Comparison of ENCODE assay signal across 8 cellular contexts in genomic region chrX:19334945-19335626, GRCh38. TPM values are rescaled to one million over a fixed set of nuclear protein-coding genes. Genes with fewer than 3 reads are reported as not detected.
DNase-seq lines count a peak whose midpoint lies in the region; ATAC-seq, FAIRE-seq and TF ChIP-seq lines count a peak whose summit lies in the region.

No MANE protein-coding gene starts in this region.

- no peak overlapping the region for H2BK12ac ChIP-seq in H1 (ENCODE audit: low read depth, low read length)

- no peak overlapping the region for H4K8ac ChIP-seq in H1 (ENCODE audit: extremely low read depth, insufficient read depth, low read length)

- 65% methylated on average over 10 of the region's 16 CpGs; no CpG with 5 or more reads in 1 of the 2 experiments for WGBS in H1 (ENCODE audit: extremely low coverage in 1 of 2, insufficient coverage in 1 of 2, insufficient read length in 1 of 2, insufficient replicate concordance in 2 of 2, low coverage in 1 of 2, low lambda C conversion rate in 2 of 2, missing lambda C conversion rate in 1 of 2), 2 experiments

- H3K18ac ChIP-seq in H1 (ENCODE audit: extremely low read depth, low read length) = no peak overlapping the region

- no peaks in the 10 kb centered on the region for H3K23me2 ChIP-seq in H1 (ENCODE audit: low read depth, low read length)

- no peak overlapping the region for H3K4me2 ChIP-seq in H1 (ENCODE audit: insufficient read depth in 1 of 2, low read depth in 2 of 2, low read length in 2 of 2)

- no peak overlapping the region for H2BK15ac ChIP-seq in H1 (ENCODE audit: low read length)

- peak; percentile 72 to 73 for TF ChIP-seq RAD21 in H1 (IDR thresholded peaks at IDR 0.05 in 1 of 2, conservative IDR thresholded peaks at IDR 0.05 in 1 of 2; ENCODE audit: low read depth in 2 of 2, low read length in 2 of 2)

- no peak overlapping the region for H3K4me3 ChIP-seq in GM12875 (ENCODE audit: low read depth, low read length)
- H3K4me3 ChIP-seq in H1 (ENCODE audit: extremely low read depth in 1 of 4, insufficient read depth in 2 of 4, low read depth in 3 of 4, low read length in 4 of 4) = no peak overlapping the region

- no peak overlapping the region for H2AFZ ChIP-seq in H1 (ENCODE audit: low read length)

- no peak overlapping the region for H3K4ac ChIP-seq in H1 (replicated peaks; ENCODE audit: insufficient read length, low read depth, low read length)

- H3K14ac ChIP-seq in H1 (ENCODE audit: insufficient read length) = no peak overlapping the region

- ATAC-seq in GM21528 (IDR thresholded peaks at IDR 0.05; ENCODE audit: low FRiP score, unreplicated experiment) (no peak), HG02970 (IDR thresholded peaks at IDR 0.05; ENCODE audit: low FRiP score, unreplicated experiment) (no peak)

- FAIRE-seq in H1 (lab: Jason Lieb, UNC) = peak; percentile 92

- TF ChIP-seq EP300 in H1 (IDR thresholded peaks at IDR 0.05; ENCODE audit: borderline replicate concordance in 1 of 2, low read depth in 2 of 2, low read length in 2 of 2) = no peak

- TF ChIP-seq CTCF in GM12875 (IDR thresholded peaks at IDR 0.05; ENCODE audit: borderline replicate concordance, insufficient read depth, low read depth, low read length) (peak; percentile 67; the same call in 1 of the 2 replicates), H1 (IDR thresholded peaks at IDR 0.05; ENCODE audit: control extremely low read depth in 1 of 3, insufficient read depth in 1 of 3, low read depth in 1 of 3, low read length in 3 of 3) (peak in 2 of 3 experiments; percentile 78 to 98; a peak in 3 of 4 replicates), RWPE1 (conservative IDR thresholded peaks at IDR 0.05; ENCODE audit: low read depth) (no peak)

- H4K20me1 ChIP-seq in H1 (replicated peaks in 1 of 2; ENCODE audit: control insufficient read depth in 1 of 2, insufficient read depth in 2 of 2, low read length in 2 of 2) = no peaks in the 10 kb centered on the region

- H2BK5ac ChIP-seq in H1 (ENCODE audit: low read depth, low read length) = no peak overlapping the region

- no peaks in the 10 kb centered on the region for H3K79me2 ChIP-seq in H1 (ENCODE audit: control insufficient read depth in 1 of 2, insufficient read depth in 2 of 2, low read length in 2 of 2)

- H3K56ac ChIP-seq in H1 (replicated peaks; ENCODE audit: insufficient read length, low read depth, low read length) = no peak overlapping the region

- H2BK20ac ChIP-seq in H1 (ENCODE audit: low read length) = no peak overlapping the region

- H2AK5ac ChIP-seq in H1 (ENCODE audit: low read depth, low read length) = no peak overlapping the region

- POLR2A ChIA-PET in H1 (lab: Charles Lee; ENCODE audit: partially characterized antibody) (interaction anchor here (1.2 kb wide), 1 partner anchor 700 kb away, joined by 3 read pairs; no protein-coding TSS in a partner anchor), RWPE1 (lab: Yijun Ruan, JAX; ENCODE audit: low non-redundant PET) (no interaction called here)

- CTCF ChIA-PET in H1 (lab: Charles Lee; ENCODE audit: partially characterized antibody) = interaction anchor here (0.6 to 5.8 kb wide), 23 partner anchors 9 to 1317 kb away, joined by 3 to 67 read pairs (median 4); no protein-coding TSS in a partner anchor
- CTCF ChIA-PET in RWPE1 (lab: Yijun Ruan, JAX) = no interaction called here

- no peaks in the 10 kb centered on the region for H3K36me3 ChIP-seq in H1 (ENCODE audit: control insufficient read depth in 2 of 4, insufficient read depth in 4 of 4, low read length in 3 of 4)

- peaks cover 8 to 9% of the 10 kb centered on the region in 2 experiments; a peak in 3 of 4 replicates for H3K9me3 ChIP-seq in H1 (ENCODE audit: insufficient read depth in 2 of 2, low read depth in 1 of 2, low read length in 1 of 2)

- H3K23ac ChIP-seq in H1 (ENCODE audit: insufficient read length) = no peak overlapping the region

- H4K91ac ChIP-seq in H1 (replicated peaks; ENCODE audit: insufficient read length, low read length) = no peak overlapping the region

- no peak for TF ChIP-seq POLR2A in H1 (IDR thresholded peaks at IDR 0.05; ENCODE audit: control extremely low read depth in 1 of 2, low read depth in 2 of 2, low read length in 2 of 2)

- no peak overlapping the region for H2BK120ac ChIP-seq in H1 (replicated peaks; ENCODE audit: low read depth, low read length)

- H3K79me1 ChIP-seq in H1 (ENCODE audit: low read depth, low read length) = no peaks in the 10 kb centered on the region

- no peak overlapping the region for H3K9ac ChIP-seq in H1 (replicated peaks in 1 of 4; ENCODE audit: extremely low read depth in 1 of 4, low read depth in 3 of 4, low read length in 3 of 4)

- no peaks in the 10 kb centered on the region for H3K4me1 ChIP-seq in H1 (replicated peaks in 1 of 4; ENCODE audit: control insufficient read depth in 3 of 4, insufficient read depth in 4 of 4, low read length in 3 of 4)

- peak; percentile 41 for DNase-seq in A172 (ENCODE audit: low spot score)
- DNase-seq in NOMO-1 treated with DMSO at 0.1 percent for 48 hours (lab: John Stamatoyannopoulos, UW; ENCODE audit: unreplicated experiment) = peak; percentile 87
- DNase-seq in H1 (ENCODE audit: low read depth in 1 of 2, low spot score in 2 of 2) = no peak
- no peak for DNase-seq in RWPE1 (ENCODE audit: low spot score)
- DNase-seq in stimulated activated CD4-positive, alpha-beta T cell treated with anti-CD3 and anti-CD28 coated beads, Interleukin-4, amount 100 ng/mL, for 1 hour = no peak

- H3K27ac ChIP-seq in H1 (ENCODE audit: low read depth, low read length) (no peak overlapping the region), RWPE1 (no peak overlapping the region)

- H3K27me3 ChIP-seq in H1 (replicated peaks in 1 of 4; ENCODE audit: control insufficient read depth in 3 of 4, extremely low read depth in 1 of 4, insufficient read depth in 3 of 4, low read length in 3 of 4) = no peaks in the 10 kb centered on the region

- no peak overlapping the region for H4K5ac ChIP-seq in H1 (ENCODE audit: insufficient read length, low read depth, low read length)

TF ChIP-seq in H1, 55 proteins besides CTCF, POLR2A, EP300 and RAD21:
- TF ChIP-seq, protein P1, sequence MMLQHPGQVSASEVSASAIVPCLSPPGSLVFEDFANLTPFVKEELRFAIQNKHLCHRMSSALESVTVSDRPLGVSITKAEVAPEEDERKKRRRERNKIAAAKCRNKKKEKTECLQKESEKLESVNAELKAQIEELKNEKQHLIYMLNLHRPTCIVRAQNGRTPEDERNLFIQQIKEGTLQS (IDR thresholded peaks at IDR 0.05; ENCODE audit: insufficient read depth, low read depth, low read length) = 0 out of 2 replicates have a peak, but pooled peaks have one; percentile 11
- TF ChIP-seq TEAD4 (IDR thresholded peaks at IDR 0.05; ENCODE audit: low read depth, low read length) (peak; percentile 57; the same call in 1 of the 2 replicates), TCF12 (IDR thresholded peaks at IDR 0.05; ENCODE audit: low read depth, low read length) (0 out of 2 replicates have a peak, but pooled peaks have one; percentile 12), CEBPB (IDR thresholded peaks at IDR 0.05; ENCODE audit: low read depth, low read length) (no peak), TAF7 (optimal IDR thresholded peaks at IDR 0.05; ENCODE audit: borderline replicate concordance, low read depth, low read length) (peak; percentile 92)

RNA-seq across cellular contexts. Expression of gene PDHA1, which starts 8.6 kb away (rescaled TPM):
- total RNA-seq in A172 (2014; rRNA removed; shearing (Covaris generic)) = 215 and 237 TPM in 2 replicates
- total RNA-seq in H1 (2021; fragmentation: NEBNext Ultra II Directional; extraction: Animal tissue kit (Norgen Biotek cat#: 25700)) = 206 and 225 TPM in 2 replicates
- 71.8 and 128 TPM in 2 replicates for polyA plus RNA-seq in H1 (2011; rRNA removed)
- 189 TPM for polyA plus RNA-seq in H1 (2011; cell fraction: cytosol; rRNA removed)
- 111 TPM for polyA plus RNA-seq in H1 (2011; cell fraction: nucleus; rRNA removed)
- polyA plus RNA-seq in H1 (2012, experiment 1 of 2) = 192 to 226 TPM (median 212 TPM) in 4 replicates
- 37.3 TPM for polyA plus RNA-seq in H1 (2012, experiment 2 of 2)
- 65.5 TPM for polyA plus RNA-seq in H1 (2013, experiment 1 of 2)
- 56.5 TPM for polyA plus RNA-seq in H1 (2013, experiment 2 of 2)
- polyA minus RNA-seq in H1 (2011; rRNA and poly(A)+ RNA removed) = 99.0 and 100 TPM in 2 replicates
- polyA minus RNA-seq in H1 (2011; cell fraction: cytosol; rRNA and poly(A)+ RNA removed) = 72.7 TPM
- polyA minus RNA-seq in H1 (2011; cell fraction: nucleus; rRNA and poly(A)+ RNA removed) = 30.6 TPM

Comparison
In these comparisons a context has a peak if more than half of its experiments do, and no peak if none do; other contexts are left out.
1. DNase-seq: peak in A172 (single experiment) and NOMO-1 treated with DMSO at 0.1 percent for 48 hours (single experiment); none in H1 (0 of 2), RWPE1 (single experiment) and stimulated activated CD4-positive, alpha-beta T cell treated with anti-CD3 and anti-CD28 coated beads, Interleukin-4, amount 100 ng/mL, for 1 hour (single experiment).